9 cellular contexts compared by ENCODE assay signal in genomic region chr11:128552783-128553661, GRCh38. TPM values are rescaled to one million over a fixed set of nuclear protein-coding genes. Genes with fewer than 3 reads are reported as not detected.
DNase-seq lines count a peak whose midpoint lies in the region; ATAC-seq and TF ChIP-seq lines count a peak whose summit lies in the region.
"Had no signal": no experiment of that assay in that cellular context is flagged by ENCODE, and none has a peak within 500 bp of the region (broad histone marks: within the 10 kb centered on the region; RNA-seq: fewer than 3 reads in every experiment).

No MANE protein-coding gene starts in this region.

- no peak for TF ChIP-seq CTCF in epithelial cell of proximal tubule (conservative IDR thresholded peaks at IDR 0.05; ENCODE audit: low read depth, low read length)
- TF ChIP-seq CTCF in psoas muscle (IDR thresholded peaks at IDR 0.05) = no peak

- peak overlapping the region; percentile 21 for H3K4me3 Mint-ChIP-seq in activated T-cell treated with anti-CD3 and anti-CD28 coated beads, Interleukin-2, amount 50 U/mL, for 24 hours

- H3K4me1 ChIP-seq in psoas muscle = peaks cover 11% of the 10 kb centered on the region

- WGBS in psoas muscle, 3 donors = 77 to 82% (median 77%) methylated on average over 14 of the region's 14 CpGs

- peaks cover 68% of the 10 kb centered on the region for H3K4me1 Mint-ChIP-seq in activated T-cell treated with anti-CD3 and anti-CD28 coated beads, Interleukin-2, amount 50 U/mL, for 24 hours (ENCODE audit: low read depth)

- no peaks in the 10 kb centered on the region for H3K36me3 ChIP-seq in psoas muscle (ENCODE audit: insufficient read depth in 1 of 2, low read depth in 1 of 2)

- no peak overlapping the region for H3K27ac ChIP-seq in psoas muscle
- H3K27ac ChIP-seq: C4-2B had no signal

- no peaks in the 10 kb centered on the region for H3K27me3 Mint-ChIP-seq in activated T-cell treated with anti-CD3 and anti-CD28 coated beads, Interleukin-2, amount 50 U/mL, for 24 hours

- H3K9me3 Mint-ChIP-seq in activated T-cell treated with anti-CD3 and anti-CD28 coated beads, Interleukin-2, amount 50 U/mL, for 24 hours = no peaks in the 10 kb centered on the region

- intact Hi-C loops in psoas muscle (cut with DNase I) = loop anchor here in 1 of 2 donors (5.0 kb wide), 1 partner anchor 74 kb away; no protein-coding TSS in a partner anchor

- H3K27me3 ChIP-seq in psoas muscle (ENCODE audit: insufficient read depth in 3 of 3, low read length in 2 of 3) = no peaks in the 10 kb centered on the region

- H3K4me3 ChIP-seq in epithelial cell of proximal tubule (ENCODE audit: low read depth, low read length) = no peak overlapping the region
- no peak overlapping the region for H3K4me3 ChIP-seq in psoas muscle

- H3K36me3 Mint-ChIP-seq in activated T-cell treated with anti-CD3 and anti-CD28 coated beads, Interleukin-2, amount 50 U/mL, for 24 hours (ENCODE audit: low read depth) = no peaks in the 10 kb centered on the region

- ATAC-seq in HG02840 (IDR thresholded peaks at IDR 0.05; ENCODE audit: low FRiP score, unreplicated experiment) = peak; percentile 58
- peak; percentile 47 to 73 (median 56) for ATAC-seq in psoas muscle

- H3K9me3 ChIP-seq in psoas muscle = no peaks in the 10 kb centered on the region

- H3K27ac Mint-ChIP-seq in activated T-cell treated with anti-CD3 and anti-CD28 coated beads, Interleukin-2, amount 50 U/mL, for 24 hours = peak overlapping the region; percentile 89

- no peak for DNase-seq in activated T-cell treated with anti-CD3 and anti-CD28 coated beads, Interleukin-2, amount 50 U/mL, for 24 hours
- no peak for DNase-seq in activated T-cell treated with anti-CD3 and anti-CD28 coated beads, Interleukin-2, amount 50 U/mL, for 1 hour
- peak; percentile 90 for DNase-seq in RPMI7951 (ENCODE audit: low read depth)
- peak; percentile 88 for DNase-seq in epithelial cell of proximal tubule (ENCODE audit: low read depth)
- DNase-seq in psoas muscle = no peak
- DNase-seq in ureter (ENCODE audit: low spot score) = no peak
- DNase-seq in NCI-H2227 (lab: John Stamatoyannopoulos, UW; ENCODE audit: unreplicated experiment) = no peak

RNA-seq across cellular contexts. Expression of gene ETS1, which starts 34.3 kb away (rescaled TPM):
- total RNA-seq in RPMI7951 (2014; rRNA removed; shearing (Covaris generic)) = 33.1 and 40.0 TPM in 2 replicates
- total RNA-seq in epithelial cell of proximal tubule (76.5 and 84.0 TPM in 2 replicates), psoas muscle (10 to 100 TPM; 19.3 to 32.4 (median 27.1) TPM), ureter (112 TPM)
- 10 to 100 TPM in 2 of 3 donors, 1 to 10 TPM in 1; 8.5 to 13.9 (median 12.6) TPM for polyA plus RNA-seq in psoas muscle

Comparison
In these comparisons a context has a peak if more than half of its experiments do, and no peak if none do; other contexts are left out.
1. DNase-seq: peak in RPMI7951 (single experiment) and epithelial cell of proximal tubule (single experiment); none in activated T-cell treated with anti-CD3 and anti-CD28 coated beads, Interleukin-2, amount 50 U/mL, for 24 hours (single experiment), activated T-cell treated with anti-CD3 and anti-CD28 coated beads, Interleukin-2, amount 50 U/mL, for 1 hour (single experiment), psoas muscle (0 of 2), ureter (single experiment) and NCI-H2227 (single experiment).